18 cellular contexts compared by ENCODE assay signal in the genomic region with DNA sequence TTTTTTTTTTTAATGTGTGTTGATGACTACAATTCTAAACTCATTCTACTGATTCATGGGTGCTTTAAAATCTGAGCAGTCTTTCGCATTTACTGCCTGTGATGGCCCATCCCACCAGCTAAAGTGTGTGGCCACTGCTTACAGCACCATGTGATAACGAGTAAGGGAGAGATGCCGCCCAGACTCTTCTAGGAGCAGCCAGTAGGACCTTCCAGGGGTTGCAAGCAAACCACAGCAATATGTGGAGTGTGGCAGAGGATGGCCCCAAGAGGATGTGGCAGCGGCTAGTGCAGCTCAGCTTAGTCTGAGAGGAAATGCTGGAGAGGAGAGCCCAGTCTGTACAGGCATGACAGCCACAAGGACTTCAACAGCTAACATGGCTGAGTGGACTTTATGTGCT. TPM values are rescaled to one million over a fixed set of nuclear protein-coding genes. Genes with fewer than 3 reads are reported as not detected.
DNase-seq lines count a peak whose midpoint lies in the region; ATAC-seq, FAIRE-seq and TF ChIP-seq lines count a peak whose summit lies in the region.
"Had no signal": no experiment of that assay in that cellular context is flagged by ENCODE, and none has a peak within 500 bp of the region (broad histone marks: within the 10 kb centered on the region; RNA-seq: fewer than 3 reads in every experiment).

No MANE protein-coding gene starts in this region.

- H3K27me3 ChIP-seq in H1 (replicated peaks in 1 of 4; ENCODE audit: control insufficient read depth in 3 of 4, extremely low read depth in 1 of 4, insufficient read depth in 3 of 4, low read length in 3 of 4) (peaks cover 0 to 2% (median 0%) of the 10 kb centered on the region in 4 experiments; a peak in 1 of 7 replicates), upper lobe of left lung (no peaks in the 10 kb centered on the region)
- H3K27me3 ChIP-seq: Peyer's patch, right lobe of liver had no signal

- no peak overlapping the region for H3K4me3 Mint-ChIP-seq in T-helper 17 cell
- H3K4me3 Mint-ChIP-seq: CD4-positive, CD25-positive, alpha-beta regulatory T cell had no signal

- peak overlapping the region; percentile 84; the same call in 1 of the 2 replicates for H2BK15ac ChIP-seq in H1 (ENCODE audit: low read length)

- no peaks in the 10 kb centered on the region for H3K23me2 ChIP-seq in H1 (ENCODE audit: low read depth, low read length)

- H3K4me1 Mint-ChIP-seq in T-helper 17 cell = peaks cover 9% of the 10 kb centered on the region

- H2BK20ac ChIP-seq in H1 (ENCODE audit: low read length) = no peak overlapping the region

- H4K8ac ChIP-seq in H1 (ENCODE audit: extremely low read depth, insufficient read depth, low read length) = no peak overlapping the region

- H3K4me2 ChIP-seq in H1 (ENCODE audit: insufficient read depth in 1 of 2, low read depth in 2 of 2, low read length in 2 of 2) = no peak overlapping the region

- no peak overlapping the region for H3K4ac ChIP-seq in H1 (replicated peaks; ENCODE audit: insufficient read length, low read depth, low read length)

- H3K36me3 Mint-ChIP-seq in T-helper 17 cell (ENCODE audit: low read depth) = no peaks in the 10 kb centered on the region

- no peaks in the 10 kb centered on the region for H4K20me1 ChIP-seq in H1 (replicated peaks in 1 of 2; ENCODE audit: control insufficient read depth in 1 of 2, insufficient read depth in 2 of 2, low read length in 2 of 2)

- ATAC-seq in GM19438 (IDR thresholded peaks at IDR 0.05; ENCODE audit: low read depth, unreplicated experiment) (peak; percentile 50), T-helper 17 cell (peak; percentile 27), upper lobe of left lung (ENCODE audit: low FRiP score in 2 of 2) (no peak), GM19467 (IDR thresholded peaks at IDR 0.05; ENCODE audit: unreplicated experiment) (no peak)
- ATAC-seq: heart right ventricle had no signal

- H3K23ac ChIP-seq in H1 (ENCODE audit: insufficient read length) = no peak overlapping the region

- POLR2A ChIA-PET in H1 (lab: Charles Lee; ENCODE audit: partially characterized antibody) = no interaction called here

- CTCF ChIA-PET in H1 (lab: Charles Lee; ENCODE audit: partially characterized antibody) = interaction anchor here (1.0 kb wide), 1 partner anchor 72 kb away, joined by 3 read pairs; no protein-coding TSS in a partner anchor

- H3K27me3 Mint-ChIP-seq in T-helper 17 cell = peaks cover 4% of the 10 kb centered on the region
- H3K27me3 Mint-ChIP-seq: CD4-positive, CD25-positive, alpha-beta regulatory T cell had no signal

- H3K27ac Mint-ChIP-seq in T-helper 17 cell = no peak overlapping the region

- H2AFZ ChIP-seq in H1 (ENCODE audit: low read length) = no peak overlapping the region

- WGBS in H1 (ENCODE audit: extremely low coverage in 1 of 2, insufficient coverage in 1 of 2, insufficient read length in 1 of 2, insufficient replicate concordance in 2 of 2, low coverage in 1 of 2, low lambda C conversion rate in 2 of 2, missing lambda C conversion rate in 1 of 2), 2 experiments = 88% methylated on average over 4 of the region's 4 CpGs; no CpG with 5 or more reads in 1 of the 2 experiments
- WGBS in upper lobe of left lung, 2 donors = 63 to 88% methylated on average over 4 of the region's 4 CpGs

- DNase-seq in GDM1 (lab: John Stamatoyannopoulos, UW) (peak; percentile 78), T-helper 17 cell (no peak), H1 (ENCODE audit: low read depth in 1 of 2, low spot score in 2 of 2) (no peak), AG20443 (ENCODE audit: low spot score) (no peak), upper lobe of left lung (no peak), DMS 273 (lab: John Stamatoyannopoulos, UW; ENCODE audit: unreplicated experiment) (no peak)
- DNase-seq: activated effector memory CD4-positive, alpha-beta T cell treated with Interleukin-2 at 50 U/mL for 16 hours; heart right ventricle; NCI-H2227 treated with DMSO at 0.1 percent for 48 hours; Peyer's patch; T-helper 9 cell had no signal

- H3K4me1 ChIP-seq in H1 (replicated peaks in 1 of 4; ENCODE audit: control insufficient read depth in 3 of 4, insufficient read depth in 4 of 4, low read length in 3 of 4) (peaks cover 0 to 16% (median 3%) of the 10 kb centered on the region in 4 experiments; a peak in 3 of 7 replicates), upper lobe of left lung (no peaks in the 10 kb centered on the region)

- H3K14ac ChIP-seq in H1 (ENCODE audit: insufficient read length) = no peak overlapping the region

- no peak overlapping the region for H3K18ac ChIP-seq in H1 (ENCODE audit: extremely low read depth, low read length)

- no peak overlapping the region for H2BK5ac ChIP-seq in H1 (ENCODE audit: low read depth, low read length)

- H3K27ac ChIP-seq in H1 (ENCODE audit: low read depth, low read length) = no peak overlapping the region
- no peak overlapping the region for H3K27ac ChIP-seq in upper lobe of left lung
- H3K27ac ChIP-seq: epithelial cell of prostate, heart right ventricle, Peyer's patch, thoracic aorta had no signal

- no peak overlapping the region for H2BK12ac ChIP-seq in H1 (ENCODE audit: low read depth, low read length)

- H3K9ac ChIP-seq in H1 (replicated peaks in 1 of 4; ENCODE audit: extremely low read depth in 1 of 4, low read depth in 3 of 4, low read length in 3 of 4) = no peak overlapping the region

- H3K36me3 ChIP-seq in H1 (ENCODE audit: control insufficient read depth in 2 of 4, insufficient read depth in 4 of 4, low read length in 3 of 4) = no peaks in the 10 kb centered on the region
- H3K36me3 ChIP-seq in upper lobe of left lung = no peaks in the 10 kb centered on the region
- H3K36me3 ChIP-seq: heart right ventricle, Peyer's patch, right lobe of liver, thoracic aorta had no signal

- TF ChIP-seq RAD21 in H1 (IDR thresholded peaks at IDR 0.05 in 1 of 2, conservative IDR thresholded peaks at IDR 0.05 in 1 of 2; ENCODE audit: low read depth in 2 of 2, low read length in 2 of 2) = no peak

- H2BK120ac ChIP-seq in H1 (replicated peaks; ENCODE audit: low read depth, low read length) = no peak overlapping the region

- H4K5ac ChIP-seq in H1 (ENCODE audit: insufficient read length, low read depth, low read length) = no peak overlapping the region

- FAIRE-seq in H1 (lab: Jason Lieb, UNC) = no peak

- H3K79me2 ChIP-seq in H1 (ENCODE audit: control insufficient read depth in 1 of 2, insufficient read depth in 2 of 2, low read length in 2 of 2) = no peaks in the 10 kb centered on the region

- no peak overlapping the region for H3K4me3 ChIP-seq in H1 (ENCODE audit: extremely low read depth in 1 of 4, insufficient read depth in 2 of 4, low read depth in 3 of 4, low read length in 4 of 4)
- no peak overlapping the region for H3K4me3 ChIP-seq in upper lobe of left lung
- H3K4me3 ChIP-seq: heart right ventricle, Peyer's patch, right lobe of liver, thoracic aorta had no signal

- TF ChIP-seq CTCF in H1 (IDR thresholded peaks at IDR 0.05; ENCODE audit: control extremely low read depth in 1 of 3, insufficient read depth in 1 of 3, low read depth in 1 of 3, low read length in 3 of 3) = no peak
- TF ChIP-seq CTCF in upper lobe of left lung (IDR thresholded peaks at IDR 0.05) = no peak

- TF ChIP-seq EP300 in H1 (IDR thresholded peaks at IDR 0.05; ENCODE audit: borderline replicate concordance in 1 of 2, low read depth in 2 of 2, low read length in 2 of 2) (no peak), upper lobe of left lung (IDR thresholded peaks at IDR 0.05) (no peak)

- H3K56ac ChIP-seq in H1 (replicated peaks; ENCODE audit: insufficient read length, low read depth, low read length) = no peak overlapping the region

- TF ChIP-seq POLR2A in H1 (IDR thresholded peaks at IDR 0.05; ENCODE audit: control extremely low read depth in 1 of 2, low read depth in 2 of 2, low read length in 2 of 2) = no peak
- TF ChIP-seq POLR2A in upper lobe of left lung (IDR thresholded peaks at IDR 0.05) = no peak

- no peak overlapping the region for H4K91ac ChIP-seq in H1 (replicated peaks; ENCODE audit: insufficient read length, low read length)

- H3K79me1 ChIP-seq in H1 (ENCODE audit: low read depth, low read length) = no peaks in the 10 kb centered on the region

- no peaks in the 10 kb centered on the region for H3K9me3 ChIP-seq in T-helper 17 cell (ENCODE audit: control insufficient read depth, low read length, poor library complexity, severe bottlenecking)
- 0 out of 4 replicates have a peak, but pooled peaks cover 0 to under 1% of the 10 kb centered on the region in 2 experiments for H3K9me3 ChIP-seq in H1 (ENCODE audit: insufficient read depth in 2 of 2, low read depth in 1 of 2, low read length in 1 of 2)
- no peaks in the 10 kb centered on the region for H3K9me3 ChIP-seq in upper lobe of left lung
- H3K9me3 ChIP-seq: heart right ventricle, Peyer's patch, right lobe of liver, thoracic aorta had no signal

- 0 out of 2 replicates have a peak overlapping the region, but pooled peaks have one; percentile 59 for H2AK5ac ChIP-seq in H1 (ENCODE audit: low read depth, low read length)

RNA-seq across cellular contexts. Expression of a gene that starts 14.9 kb away (rescaled TPM):
- total RNA-seq in T-helper 17 cell (10 to 100 TPM; 30.8 to 61.2 TPM), upper lobe of left lung (10 to 100 TPM in 3 of 6 donors, 1 to 10 TPM in 2, under 1 TPM in 1; 0.59 to 27.4 (median 9.6) TPM)
- total RNA-seq in H1 (2021; fragmentation: NEBNext Ultra II Directional; extraction: Animal tissue kit (Norgen Biotek cat#: 25700)) = not detected in 2 replicates
- not detected in 2 replicates for polyA plus RNA-seq in H1 (2011; rRNA removed)
- 0.12 TPM for polyA plus RNA-seq in H1 (2011; cell fraction: cytosol; rRNA removed)
- polyA plus RNA-seq in H1 (2011; cell fraction: nucleus; rRNA removed) = not detected
- not detected in 4 replicates for polyA plus RNA-seq in H1 (2012, experiment 1 of 2)
- not detected for polyA plus RNA-seq in H1 (2012, experiment 2 of 2)
- not detected for polyA plus RNA-seq in H1 (2013, experiment 1 of 2)
- polyA plus RNA-seq in H1 (2013, experiment 2 of 2) = not detected
- polyA minus RNA-seq in H1 (2011; rRNA and poly(A)+ RNA removed) = 1.5 TPM in 1 of 2 replicates, not detected in the other
- not detected for polyA minus RNA-seq in H1 (2011; cell fraction: cytosol; rRNA and poly(A)+ RNA removed)
- polyA minus RNA-seq in H1 (2011; cell fraction: nucleus; rRNA and poly(A)+ RNA removed) = not detected
- polyA plus RNA-seq: CD4-positive, CD25-positive, alpha-beta regulatory T cell had no signal

RNA-seq across cellular contexts. Expression of a gene that starts 37.4 kb away (rescaled TPM):
- under 1 TPM; 0.35 to 0.44 TPM for total RNA-seq in T-helper 17 cell
- total RNA-seq in H1 (2021; fragmentation: NEBNext Ultra II Directional; extraction: Animal tissue kit (Norgen Biotek cat#: 25700)) = 0.34 and 0.74 TPM in 2 replicates
- 0.25 and 0.32 TPM in 2 replicates for polyA plus RNA-seq in H1 (2011; rRNA removed)
- polyA plus RNA-seq in H1 (2011; cell fraction: cytosol; rRNA removed) = 0.25 TPM
- 0.07 TPM for polyA plus RNA-seq in H1 (2011; cell fraction: nucleus; rRNA removed)
- 0.21 to 0.69 TPM (median 0.60 TPM) in 4 replicates for polyA plus RNA-seq in H1 (2012, experiment 1 of 2)
- not detected for polyA plus RNA-seq in H1 (2012, experiment 2 of 2)
- polyA plus RNA-seq in H1 (2013, experiment 1 of 2) = 0.51 TPM
- polyA plus RNA-seq in H1 (2013, experiment 2 of 2) = 0.55 TPM
- polyA minus RNA-seq in H1 (2011; rRNA and poly(A)+ RNA removed) = 0.37 and 0.41 TPM in 2 replicates
- not detected for polyA minus RNA-seq in H1 (2011; cell fraction: cytosol; rRNA and poly(A)+ RNA removed)
- polyA minus RNA-seq in H1 (2011; cell fraction: nucleus; rRNA and poly(A)+ RNA removed) = 0.60 TPM
- 1 to 10 TPM in 3 of 6 donors, not detected in 3; 2.5 to 4.7 (median 3.0) TPM for total RNA-seq in upper lobe of left lung
- total RNA-seq: cardiac septum, heart right ventricle, Peyer's patch, right lobe of liver had no signal
- polyA plus RNA-seq: CD4-positive, CD25-positive, alpha-beta regulatory T cell had no signal

RNA-seq across cellular contexts. Expression of a gene that starts 57.3 kb away (rescaled TPM):
- under 1 TPM; 0.37 to 0.97 TPM for total RNA-seq in T-helper 17 cell
- total RNA-seq in H1 (2021; fragmentation: NEBNext Ultra II Directional; extraction: Animal tissue kit (Norgen Biotek cat#: 25700)) = 19.3 and 20.7 TPM in 2 replicates
- 1.6 and 2.5 TPM in 2 replicates for polyA plus RNA-seq in H1 (2011; rRNA removed)
- 4.1 TPM for polyA plus RNA-seq in H1 (2011; cell fraction: cytosol; rRNA removed)
- 4.1 TPM for polyA plus RNA-seq in H1 (2011; cell fraction: nucleus; rRNA removed)
- 5.7 to 11.6 TPM (median 6.5 TPM) in 4 replicates for polyA plus RNA-seq in H1 (2012, experiment 1 of 2)
- 0.55 TPM for polyA plus RNA-seq in H1 (2012, experiment 2 of 2)
- 12.2 TPM for polyA plus RNA-seq in H1 (2013, experiment 1 of 2)
- polyA plus RNA-seq in H1 (2013, experiment 2 of 2) = 11.0 TPM
- 7.0 and 12.7 TPM in 2 replicates for polyA minus RNA-seq in H1 (2011; rRNA and poly(A)+ RNA removed)
- 5.7 TPM for polyA minus RNA-seq in H1 (2011; cell fraction: cytosol; rRNA and poly(A)+ RNA removed)
- 18.7 TPM for polyA minus RNA-seq in H1 (2011; cell fraction: nucleus; rRNA and poly(A)+ RNA removed)
- 1 to 10 TPM in 5 of 6 donors, under 1 TPM in 1; 0.49 to 2.3 (median 1.7) TPM for total RNA-seq in upper lobe of left lung

Comparison
In these comparisons a context has a peak if more than half of its experiments do, and no peak if none do; other contexts are left out.
1. ATAC-seq: peak in GM19438 (single experiment) and T-helper 17 cell (single experiment); none in upper lobe of left lung (0 of 2) and GM19467 (single experiment).